8 cellular contexts compared by ENCODE assay signal in genomic region chr18:58043452-58044369, GRCh38.
DNase-seq lines count a peak whose midpoint lies in the region; ATAC-seq and TF ChIP-seq lines count a peak whose summit lies in the region.

TSS of gene NEDD4L (plus strand) at chr18:58044226. CDS start at chr18:58044661, 435 bp downstream.

- H3K4me3 Mint-ChIP-seq in nephron: peak within 1 kb of the TSS; percentile 94 to 99 (median 97)

- H3K9ac ChIP-seq in DND-41 (ENCODE audit: low read depth, low read length) (peak within 1 kb of the TSS; percentile 64), KMS-11 (peak within 1 kb of the TSS; percentile 54)

- peak; percentile 84 for DNase-seq in DND-41
- peak; percentile 91 for DNase-seq in RPMI8226
- peak; percentile 64 for DNase-seq in activated T-helper 9 cell treated with anti-CD3 and anti-CD28 coated beads, Interleukin-2, amount 50 U/mL, for 16 hours (ENCODE audit: low read depth)
- DNase-seq in fibroblast of pulmonary artery (ENCODE audit: low read depth): peak; percentile 85
- peak; percentile 78 for DNase-seq in stimulated activated naive CD4-positive, alpha-beta T cell treated with Interleukin-2 at 50 U/mL for 16 hours (lab: John Stamatoyannopoulos, UW)

- no peaks in the 10 kb centered on the region for H3K79me2 ChIP-seq in DND-41 (ENCODE audit: insufficient read depth, low read length)
- H3K79me2 ChIP-seq in KMS-11 (ENCODE audit: insufficient read depth, low read depth): peaks cover 34% of the 10 kb centered on the region; the same call in 1 of the 2 replicates

- H3K4me2 ChIP-seq in DND-41 (ENCODE audit: insufficient read depth, low read length) (peak within 1 kb of the TSS; percentile 69), KMS-11 (peak within 1 kb of the TSS; percentile 95)

- H3K27ac ChIP-seq in DND-41 (ENCODE audit: low read length): peak within 1 kb of the TSS; percentile 52; the same call in 1 of the 2 replicates
- peak within 1 kb of the TSS; percentile 38 for H3K27ac ChIP-seq in KMS-11

- peaks cover 9% of the 10 kb centered on the region for H3K27me3 Mint-ChIP-seq in nephron (ENCODE audit: low read depth)

- peaks cover 6% of the 10 kb centered on the region for H3K27me3 ChIP-seq in DND-41 (ENCODE audit: insufficient read depth, low read length, poor library complexity)
- no peaks in the 10 kb centered on the region for H3K27me3 ChIP-seq in KMS-11 (ENCODE audit: insufficient read depth, low read depth)

- H3K4me1 Mint-ChIP-seq in nephron: peaks cover 37% of the 10 kb centered on the region

- TF ChIP-seq CTCF in DND-41 (IDR thresholded peaks at IDR 0.05; ENCODE audit: borderline replicate concordance, extremely low read depth, low read length, poor library complexity, severe bottlenecking) (peak; percentile 81), KMS-11 (conservative IDR thresholded peaks at IDR 0.05; ENCODE audit: low read depth, low read length) (peak; percentile 86), fibroblast of pulmonary artery (IDR thresholded peaks at IDR 0.05; ENCODE audit: low read length, missing control alignments) (peak; percentile 72), nephron (IDR thresholded peaks at IDR 0.05; ENCODE audit: unreplicated experiment in 3 of 3) (peak; percentile 90 to 94 (median 92))

- H3K36me3 ChIP-seq in DND-41 (ENCODE audit: insufficient read depth, low read length): no peaks in the 10 kb centered on the region
- no peaks in the 10 kb centered on the region for H3K36me3 ChIP-seq in KMS-11 (ENCODE audit: insufficient read depth)

- H3K4me1 ChIP-seq in DND-41 (ENCODE audit: insufficient read depth, low read length) (peaks cover 28% of the 10 kb centered on the region), KMS-11 (ENCODE audit: low read depth, poor library complexity, severe bottlenecking) (peaks cover 27% of the 10 kb centered on the region)

- 0 out of 2 replicates have a peak, but pooled peaks cover 4% of the 10 kb centered on the region for H4K20me1 ChIP-seq in DND-41 (ENCODE audit: insufficient read depth, low read length)
- H4K20me1 ChIP-seq in KMS-11 (ENCODE audit: insufficient read depth): no peaks in the 10 kb centered on the region

- H2AFZ ChIP-seq in DND-41 (ENCODE audit: low read depth, low read length) (peak within 1 kb of the TSS; percentile 88), KMS-11 (ENCODE audit: low read depth) (peak within 1 kb of the TSS; percentile 94)

- H3K4me3 ChIP-seq in DND-41 (ENCODE audit: low read depth in 1 of 2, low read length in 2 of 2) (peak within 1 kb of the TSS; percentile 38 to 64), KMS-11 (IDR thresholded peaks at IDR 0.05; ENCODE audit: insufficient read depth, low read depth, low read length) (peak within 1 kb of the TSS; percentile 45), fibroblast of pulmonary artery (replicated peaks; ENCODE audit: low read depth, low read length) (peak within 1 kb of the TSS; percentile 70)

- no peaks in the 10 kb centered on the region for H3K9me3 ChIP-seq in DND-41 (ENCODE audit: insufficient read depth, low read length, severe bottlenecking)

- no peaks in the 10 kb centered on the region for H3K9me3 Mint-ChIP-seq in nephron

- no peaks in the 10 kb centered on the region for H3K36me3 Mint-ChIP-seq in nephron (ENCODE audit: low read depth)

- peak within 1 kb of the TSS; percentile 82 to 97 (median 95) for H3K27ac Mint-ChIP-seq in nephron

- ATAC-seq in DND-41 (ENCODE audit: insufficient read depth, low read depth) (peak; percentile 85), GM21825 (IDR thresholded peaks at IDR 0.05; ENCODE audit: unreplicated experiment) (peak; percentile 67)

Comparison
In these comparisons a context has a peak if more than half of its experiments do, and no peak if none do; other contexts are left out.
1. Peak in every context shown above with its lines: DNase-seq, ATAC-seq, H3K4me3 ChIP-seq and H3K27ac ChIP-seq.